In the genomic region with DNA sequence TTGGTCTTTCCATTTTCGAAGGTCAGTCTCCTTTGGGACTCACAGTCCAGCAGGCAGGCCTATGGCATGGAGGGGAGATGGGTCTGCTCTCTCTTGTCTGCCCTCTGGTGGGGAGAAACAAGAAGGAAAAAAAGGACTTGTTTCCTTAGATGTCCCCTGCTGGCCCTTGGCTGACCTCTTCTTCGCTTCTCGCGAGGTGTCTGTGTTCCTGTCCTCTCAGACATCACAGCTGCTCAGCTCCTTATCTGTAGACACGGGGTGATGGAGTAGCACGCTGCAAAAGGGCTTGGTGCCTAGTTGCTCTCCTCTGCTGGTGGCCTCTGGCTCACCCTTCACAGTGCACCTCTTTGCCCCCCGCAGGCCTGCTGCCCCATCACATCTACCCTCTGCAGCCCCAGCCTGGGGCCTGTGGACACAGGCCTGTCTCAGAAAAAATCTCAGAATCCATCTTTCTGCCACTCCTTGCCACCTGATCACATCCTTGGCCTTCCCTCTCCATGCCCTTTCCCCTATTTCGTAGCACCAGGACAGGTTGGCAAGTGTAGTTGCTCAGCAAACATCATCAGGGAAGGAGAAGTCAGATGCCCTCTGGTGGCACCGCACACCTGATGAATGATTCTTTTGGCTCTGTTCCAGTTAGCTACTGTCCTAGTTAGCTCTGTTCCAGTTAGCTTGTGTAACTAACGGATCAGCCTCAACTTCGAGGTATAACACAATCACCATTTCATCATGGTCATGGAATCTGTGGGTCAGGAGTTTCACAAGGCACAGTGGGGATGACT, we compare ENCODE assay signal across 8 cellular contexts. TPM values are rescaled to one million over a fixed set of nuclear protein-coding genes. Genes with fewer than 3 reads are reported as not detected.
DNase-seq lines count a peak whose midpoint lies in the region; ATAC-seq, FAIRE-seq and TF ChIP-seq lines count a peak whose summit lies in the region.

No MANE protein-coding gene starts in this region.

- no peak for TF ChIP-seq POLR2A in sigmoid colon (IDR thresholded peaks at IDR 0.05)

- no peak for TF ChIP-seq EP300 in sigmoid colon (IDR thresholded peaks at IDR 0.05)

- H3K27ac ChIP-seq in MM.1S (ENCODE audit: low read length) (no peak overlapping the region), sigmoid colon (peak overlapping the region; percentile 39 to 61 (median 50))

- peak overlapping the region; percentile 36 for H3K27ac Mint-ChIP-seq in MCF 10A (ENCODE audit: low read depth, unreplicated experiment)

- DNase-seq in MM.1S (peak; percentile 57), SK-N-DZ (ENCODE audit: low spot score) (peak; percentile 92), MCF 10A (ENCODE audit: unreplicated experiment) (peak; percentile 88), iPS DF 19.7 (ENCODE audit: low read depth, low spot score) (peak; percentile 75), sigmoid colon (peak; percentile 91)

- no TSS peak for BruUV-seq in MCF 10A (replicated peaks; lab: Mats Ljungman, UMichigan)

- ATAC-seq in GM19467 (IDR thresholded peaks at IDR 0.05; ENCODE audit: unreplicated experiment) (no peak), HG02763 (IDR thresholded peaks at IDR 0.05; ENCODE audit: unreplicated experiment) (no peak)

- no peaks in the 10 kb centered on the region for H3K36me3 Mint-ChIP-seq in MCF 10A (ENCODE audit: insufficient read depth, unreplicated experiment)

- no peaks in the 10 kb centered on the region for H3K27me3 Mint-ChIP-seq in MCF 10A (ENCODE audit: insufficient read depth, unreplicated experiment)

- CTCF ChIA-PET in MCF 10A (lab: Yijun Ruan, JAX), result interaction anchor here (0.5 to 3.8 kb wide), 43 partner anchors 8 to 434 kb away, joined by 3 to 35 read pairs (median 4); no protein-coding TSS in a partner anchor

- no peaks in the 10 kb centered on the region for H3K9me3 Mint-ChIP-seq in MCF 10A (ENCODE audit: unreplicated experiment)

- POLR2A ChIA-PET in MCF 10A (lab: Yijun Ruan, JAX), result interaction anchor here (0.6 to 1.8 kb wide), 9 partner anchors 9 to 146 kb away, joined by 3 to 4 read pairs (median 3); no protein-coding TSS in a partner anchor

- H3K36me3 ChIP-seq in MM.1S (replicated peaks; ENCODE audit: insufficient read depth, low read length) (no peaks in the 10 kb centered on the region), sigmoid colon (no peaks in the 10 kb centered on the region)

- intact Hi-C loops in MCF 10A (cut with micrococcal nuclease) (loop anchor here (2.0 kb wide), 1 partner anchor 123 kb away; no protein-coding TSS in a partner anchor), sigmoid colon (cut with DNase I) (loop anchor here (1.0 to 2.0 kb wide), 2 partner anchors 25 to 122 kb away; a partner anchor contains a TSS)

- no peak overlapping the region for H3K4me3 ChIP-seq in MM.1S (ENCODE audit: low read length)
- H3K4me3 ChIP-seq in sigmoid colon, result no peak overlapping the region

- H3K9me3 ChIP-seq in MM.1S (replicated peaks; ENCODE audit: insufficient read depth, low read length) (no peaks in the 10 kb centered on the region), sigmoid colon (no peaks in the 10 kb centered on the region)

- H3K4me1 Mint-ChIP-seq in MCF 10A (ENCODE audit: insufficient read depth, unreplicated experiment), result peaks cover 17% of the 10 kb centered on the region

- H3K4me1 ChIP-seq in MM.1S (ENCODE audit: low read length) (peaks cover 3% of the 10 kb centered on the region), sigmoid colon (peaks cover 0 to 16% (median 14%) of the 10 kb centered on the region in 4 donors)

- H3K27me3 ChIP-seq in MM.1S (replicated peaks; ENCODE audit: insufficient read depth, low read length) (no peaks in the 10 kb centered on the region), sigmoid colon (no peaks in the 10 kb centered on the region)

- WGBS in sigmoid colon, 2 donors, result 17 to 49% methylated on average over 11 of the region's 11 CpGs

- FAIRE-seq in G401.6 (lab: Jason Lieb, UNC), result peak; percentile 58

- no peaks in the 10 kb centered on the region for H4K20me1 ChIP-seq in MM.1S (ENCODE audit: insufficient read depth, low read length)

- no peak overlapping the region for H3K9ac ChIP-seq in MM.1S (ENCODE audit: low read length)

- no peak overlapping the region for H3K4me3 Mint-ChIP-seq in MCF 10A (ENCODE audit: unreplicated experiment)

- H2AFZ ChIP-seq in MM.1S (ENCODE audit: low read length), result no peak overlapping the region

- H3F3A ChIP-seq in MM.1S (ENCODE audit: insufficient read depth, low read length), result no peaks in the 10 kb centered on the region

- TF ChIP-seq CTCF in MM.1S (IDR thresholded peaks at IDR 0.05; ENCODE audit: low read length), result peak; percentile 65
- peak; percentile 57 for TF ChIP-seq CTCF in MCF 10A (IDR thresholded peaks at IDR 0.05; ENCODE audit: unreplicated experiment)
- TF ChIP-seq CTCF in sigmoid colon (IDR thresholded peaks at IDR 0.05), result peak; percentile 52 to 86 (median 67)

- H3K4me2 ChIP-seq in MM.1S (ENCODE audit: low read depth, low read length), result no peak overlapping the region

- H3K9me2 ChIP-seq in MM.1S (replicated peaks; ENCODE audit: insufficient read depth, low read length), result no peaks in the 10 kb centered on the region

- H3K79me2 ChIP-seq in MM.1S (ENCODE audit: low read length), result no peaks in the 10 kb centered on the region

RNA-seq across cellular contexts. Expression of a gene that starts 18.7 kb away (rescaled TPM):
- 231 and 248 TPM in 2 replicates for polyA plus RNA-seq in SK-N-DZ (2014; cell fraction: cytosol; rRNA removed)
- polyA plus RNA-seq in SK-N-DZ (2014; cell fraction: nucleus; rRNA removed), result 239 and 380 TPM in 2 replicates
- total RNA-seq in MCF 10A (2022) (286 and 390 TPM in 2 replicates), sigmoid colon (100 to 1,000 TPM in 2 of 4 donors, 10 to 100 TPM in 2; 79.6 to 190 (median 98.8) TPM)
- 100 to 1,000 TPM; 139 to 202 (median 158) TPM for polyA plus RNA-seq in sigmoid colon

RNA-seq across cellular contexts. Expression of a gene that starts 25.6 kb away (rescaled TPM):
- polyA plus RNA-seq in SK-N-DZ (2014; cell fraction: cytosol; rRNA removed), result 0.99 TPM in 1 of 2 replicates, not detected in the other
- polyA plus RNA-seq in SK-N-DZ (2014; cell fraction: nucleus; rRNA removed), result 0.64 and 3.8 TPM in 2 replicates
- 1.6 and 4.3 TPM in 2 replicates for total RNA-seq in MCF 10A (2022)
- total RNA-seq in sigmoid colon, result 1 to 10 TPM; 1.1 to 2.5 (median 1.5) TPM
- polyA plus RNA-seq in sigmoid colon, result 10 to 100 TPM in 2 of 3 donors, 1 to 10 TPM in 1; 3.6 to 30.9 (median 14.8) TPM
